In genomic region chr16:75726390-75726789, GRCh38 we compare ENCODE assay signal across 42 cellular contexts. TPM values are rescaled to one million over a fixed set of nuclear protein-coding genes. Genes with fewer than 3 reads are reported as not detected.
"Had no signal": no experiment of that assay in that cellular context is flagged by ENCODE, and none has a peak within 500 bp of the region (broad histone marks: within the 10 kb centered on the region; RNA-seq: fewer than 3 reads in every experiment).

TSS of gene CPHXL (minus strand) at chr16:75726490. CDS start at chr16:75726442, 48 bp downstream.

- ATAC-seq: activated CD4-positive, alpha-beta T cell treated with anti-CD3 and anti-CD28 coated beads for 36 hours; activated CD4-positive, CD25-positive, alpha-beta regulatory T cell treated with anti-CD3 and anti-CD28 coated beads, Interleukin-2, amount 50 U/mL, for 24 hours; activated CD8-positive, alpha-beta memory T cell treated with anti-CD3 and anti-CD28 coated beads, Interleukin-2, amount 10 ng/mL, durations not matched to agents 7 days and 5 days; activated CD8-positive, alpha-beta T cell treated with anti-CD3 and anti-CD28 coated beads, Interleukin-2, amount 10 ng/mL, durations not matched to agents 7 days and 5 days; activated naive CD8-positive, alpha-beta T cell treated with anti-CD3 and anti-CD28 coated beads, Interleukin-2, amount 50 U/mL, for 24 hours; WTC11 had no signal

- H3K27me3 ChIP-seq: ascending aorta, cardiac muscle cell had no signal

- H3K4me3 Mint-ChIP-seq: activated CD4-positive, alpha-beta memory T cell treated with anti-CD3 and anti-CD28 coated beads, Interleukin-2, amount 10 ng/mL, durations not matched to agents 7 days and 5 days; activated CD4-positive, alpha-beta T cell treated with anti-CD3 and anti-CD28 coated beads for 36 hours; activated CD4-positive, alpha-beta T cell treated with anti-CD3 and anti-CD28 coated beads, Interleukin-2, amount 10 ng/mL, durations not matched to agents 7 days and 5 days; activated CD8-positive, alpha-beta memory T cell treated with anti-CD3 and anti-CD28 coated beads, Interleukin-2, amount 10 ng/mL, durations not matched to agents 7 days and 5 days; activated CD8-positive, alpha-beta T cell treated with anti-CD3 and anti-CD28 coated beads, Interleukin-2, amount 10 ng/mL, durations not matched to agents 7 days and 5 days; activated naive CD4-positive, alpha-beta T cell treated with anti-CD3 and anti-CD28 coated beads, Interleukin-2, amount 10 ng/mL, durations not matched to agents 7 days and 5 days; activated naive CD4-positive, alpha-beta T cell treated with anti-CD3 and anti-CD28 coated beads, Interleukin-2, amount 50 U/mL, for 24 hours; activated naive CD8-positive, alpha-beta T cell; activated naive CD8-positive, alpha-beta T cell treated with anti-CD3 and anti-CD28 coated beads, Interleukin-2, amount 10 ng/mL, durations not matched to agents 7 days and 5 days; activated naive CD8-positive, alpha-beta T cell treated with anti-CD3 and anti-CD28 coated beads, Interleukin-2, amount 50 U/mL, for 24 hours; activated T-cell treated with anti-CD3 and anti-CD28 coated beads, Interleukin-2, amount 50 U/mL, for 24 hours; brain; central memory CD8-positive, alpha-beta T cell; T-helper 1 cell treated with Interleukin-12 subunit alpha and Interleukin-12 subunit beta and Interleukin-4 antibody, amounts not matched to agents 30 μg/mL and 1 μg/mL, for 36 hours; T-helper 2 cell treated with Interferon-gamma antibody and Interleukin-4, amounts not matched to agents 5 μg/mL and 100 μg/mL, for 36 hours; WTC11 had no signal

- FAIRE-seq: bronchial epithelial cell, TTC549 had no signal

- DNase-seq: activated CD4-positive, alpha-beta memory T cell treated with anti-CD3 and anti-CD28 coated beads, Interleukin-2, amount 10 ng/mL, durations not matched to agents 7 days and 5 days; activated CD4-positive, alpha-beta T cell treated with anti-CD3 and anti-CD28 coated beads for 1 hour; activated CD4-positive, alpha-beta T cell treated with anti-CD3 and anti-CD28 coated beads for 36 hours; activated CD4-positive, alpha-beta T cell treated with anti-CD3 and anti-CD28 coated beads for 48 hours; activated CD4-positive, alpha-beta T cell treated with anti-CD3 and anti-CD28 coated beads, Interleukin-2, amount 10 ng/mL, durations not matched to agents 7 days and 5 days; activated CD4-positive, alpha-beta T cell treated with anti-CD3 and anti-CD28 coated beads, Interleukin-2, amount 50 U/mL, for 48 hours; activated CD4-positive, CD25-positive, alpha-beta regulatory T cell; activated CD8-positive, alpha-beta memory T cell treated with anti-CD3 and anti-CD28 coated beads for 24 hours; activated CD8-positive, alpha-beta memory T cell treated with anti-CD3 and anti-CD28 coated beads, Interleukin-2, amount 10 ng/mL, durations not matched to agents 7 days and 5 days; activated CD8-positive, alpha-beta memory T cell treated with anti-CD3 and anti-CD28 coated beads, Interleukin-2, amount 50 U/mL, for 48 hours; activated CD8-positive, alpha-beta T cell treated with anti-CD3 and anti-CD28 coated beads, Interleukin-2, amount 10 ng/mL, durations not matched to agents 7 days and 5 days; activated effector memory CD4-positive, alpha-beta T cell treated with Interleukin-2 at 50 U/mL for 16 hours; activated gamma-delta T cell; activated naive CD4-positive, alpha-beta T cell treated with anti-CD3 and anti-CD28 coated beads, Interleukin-2, amount 10 ng/mL, durations not matched to agents 7 days and 5 days; activated naive CD4-positive, alpha-beta T cell treated with Interleukin-2 at 50 U/mL for 16 hours; activated naive CD8-positive, alpha-beta T cell treated with anti-CD3 and anti-CD28 coated beads, Interleukin-2, amount 10 ng/mL, durations not matched to agents 7 days and 5 days; activated naive CD8-positive, alpha-beta T cell treated with anti-CD3 and anti-CD28 coated beads, Interleukin-2, amount 50 U/mL, for 24 hours; activated T-cell treated with anti-CD3 and anti-CD28 coated beads, Interleukin-2, amount 50 U/mL, for 24 hours; activated T-cell treated with anti-CD3 and anti-CD28 coated beads, Interleukin-2, amount 50 U/mL, for 48 hours; amygdala; anterior cingulate cortex; caudate nucleus; cerebellar nuclear complex; T-helper 1 cell; T-helper 2 cell; T-helper 9 cell had no signal

- H3K27ac Mint-ChIP-seq: activated CD4-positive, alpha-beta memory T cell treated with anti-CD3 and anti-CD28 coated beads, Interleukin-2, amount 10 ng/mL, durations not matched to agents 7 days and 5 days; activated CD4-positive, alpha-beta T cell treated with anti-CD3 and anti-CD28 coated beads for 36 hours; activated CD4-positive, alpha-beta T cell treated with anti-CD3 and anti-CD28 coated beads, Interleukin-2, amount 10 ng/mL, durations not matched to agents 7 days and 5 days; activated CD8-positive, alpha-beta memory T cell treated with anti-CD3 and anti-CD28 coated beads, Interleukin-2, amount 10 ng/mL, durations not matched to agents 7 days and 5 days; activated CD8-positive, alpha-beta T cell treated with anti-CD3 and anti-CD28 coated beads, Interleukin-2, amount 10 ng/mL, durations not matched to agents 7 days and 5 days; activated naive CD4-positive, alpha-beta T cell treated with anti-CD3 and anti-CD28 coated beads, Interleukin-2, amount 10 ng/mL, durations not matched to agents 7 days and 5 days; activated naive CD4-positive, alpha-beta T cell treated with anti-CD3 and anti-CD28 coated beads, Interleukin-2, amount 50 U/mL, for 24 hours; activated naive CD8-positive, alpha-beta T cell; activated naive CD8-positive, alpha-beta T cell treated with anti-CD3 and anti-CD28 coated beads, Interleukin-2, amount 10 ng/mL, durations not matched to agents 7 days and 5 days; activated naive CD8-positive, alpha-beta T cell treated with anti-CD3 and anti-CD28 coated beads, Interleukin-2, amount 50 U/mL, for 24 hours; activated T-cell treated with anti-CD3 and anti-CD28 coated beads, Interleukin-2, amount 50 U/mL, for 24 hours; activated T-helper 2 cell treated with anti-CD3 and anti-CD28 coated beads, Interferon-gamma antibody, Interleukin-2, Interleukin-4, amounts not matched to agents 10 μg/mL and 5 μg/mL and 100 μg/mL, durations not matched to agents 14 hours and 24 hours and 36 hours; brain; T-helper 1 cell treated with Interleukin-12 subunit alpha and Interleukin-12 subunit beta and Interleukin-4 antibody, amounts not matched to agents 30 μg/mL and 1 μg/mL, for 36 hours; T-helper 2 cell treated with Interferon-gamma antibody and Interleukin-4, amounts not matched to agents 5 μg/mL and 100 μg/mL, for 36 hours; WTC11 had no signal

- H3K36me3 Mint-ChIP-seq: activated CD8-positive, alpha-beta memory T cell treated with anti-CD3 and anti-CD28 coated beads, Interleukin-2, amount 10 ng/mL, durations not matched to agents 7 days and 5 days; activated naive CD4-positive, alpha-beta T cell treated with anti-CD3 and anti-CD28 coated beads, Interleukin-2, amount 10 ng/mL, durations not matched to agents 7 days and 5 days; activated naive CD4-positive, alpha-beta T cell treated with anti-CD3 and anti-CD28 coated beads, Interleukin-2, amount 50 U/mL, for 24 hours; activated naive CD8-positive, alpha-beta T cell; activated naive CD8-positive, alpha-beta T cell treated with anti-CD3 and anti-CD28 coated beads, Interleukin-2, amount 10 ng/mL, durations not matched to agents 7 days and 5 days; brain had no signal

- H3K9me3 ChIP-seq: ascending aorta had no signal

- H3K4me3 ChIP-seq: ascending aorta, cardiac muscle cell had no signal

- H3K36me3 ChIP-seq: ascending aorta, cardiac muscle cell had no signal

- H3K4me1 ChIP-seq: ascending aorta had no signal

- H3K27me3 Mint-ChIP-seq: activated CD4-positive, alpha-beta T cell treated with anti-CD3 and anti-CD28 coated beads for 36 hours; activated CD8-positive, alpha-beta memory T cell treated with anti-CD3 and anti-CD28 coated beads, Interleukin-2, amount 10 ng/mL, durations not matched to agents 7 days and 5 days; activated naive CD4-positive, alpha-beta T cell treated with anti-CD3 and anti-CD28 coated beads, Interleukin-2, amount 10 ng/mL, durations not matched to agents 7 days and 5 days; activated naive CD4-positive, alpha-beta T cell treated with anti-CD3 and anti-CD28 coated beads, Interleukin-2, amount 50 U/mL, for 24 hours; activated naive CD8-positive, alpha-beta T cell treated with anti-CD3 and anti-CD28 coated beads, Interleukin-2, amount 50 U/mL, for 24 hours; activated T-cell treated with anti-CD3 and anti-CD28 coated beads, Interleukin-2, amount 50 U/mL, for 24 hours; brain had no signal

- H3K27ac ChIP-seq: ascending aorta, cardiac muscle cell, VCaP had no signal

- H3K9me3 Mint-ChIP-seq: activated CD4-positive, alpha-beta memory T cell treated with anti-CD3 and anti-CD28 coated beads, Interleukin-2, amount 10 ng/mL, durations not matched to agents 7 days and 5 days; activated CD4-positive, alpha-beta T cell treated with anti-CD3 and anti-CD28 coated beads, Interleukin-2, amount 10 ng/mL, durations not matched to agents 7 days and 5 days; activated naive CD4-positive, alpha-beta T cell treated with anti-CD3 and anti-CD28 coated beads, Interleukin-2, amount 10 ng/mL, durations not matched to agents 7 days and 5 days; activated naive CD4-positive, alpha-beta T cell treated with anti-CD3 and anti-CD28 coated beads, Interleukin-2, amount 50 U/mL, for 24 hours; activated naive CD8-positive, alpha-beta T cell treated with anti-CD3 and anti-CD28 coated beads, Interleukin-2, amount 10 ng/mL, durations not matched to agents 7 days and 5 days; activated naive CD8-positive, alpha-beta T cell treated with anti-CD3 and anti-CD28 coated beads, Interleukin-2, amount 50 U/mL, for 24 hours; activated T-cell treated with anti-CD3 and anti-CD28 coated beads, Interleukin-2, amount 50 U/mL, for 24 hours; activated T-helper 2 cell treated with anti-CD3 and anti-CD28 coated beads, Interferon-gamma antibody, Interleukin-2, Interleukin-4, amounts not matched to agents 10 μg/mL and 5 μg/mL and 100 μg/mL, durations not matched to agents 14 hours and 24 hours and 36 hours; central memory CD8-positive, alpha-beta T cell; T-helper 1 cell treated with Interleukin-12 subunit alpha and Interleukin-12 subunit beta and Interleukin-4 antibody, amounts not matched to agents 30 μg/mL and 1 μg/mL, for 36 hours; T-helper 2 cell treated with Interferon-gamma antibody and Interleukin-4, amounts not matched to agents 5 μg/mL and 100 μg/mL, for 36 hours had no signal

- H3K4me1 Mint-ChIP-seq: activated CD4-positive, alpha-beta memory T cell treated with anti-CD3 and anti-CD28 coated beads, Interleukin-2, amount 10 ng/mL, durations not matched to agents 7 days and 5 days; activated CD4-positive, alpha-beta T cell treated with anti-CD3 and anti-CD28 coated beads for 36 hours; activated CD4-positive, alpha-beta T cell treated with anti-CD3 and anti-CD28 coated beads, Interleukin-2, amount 10 ng/mL, durations not matched to agents 7 days and 5 days; activated CD8-positive, alpha-beta memory T cell treated with anti-CD3 and anti-CD28 coated beads, Interleukin-2, amount 10 ng/mL, durations not matched to agents 7 days and 5 days; activated naive CD4-positive, alpha-beta T cell treated with anti-CD3 and anti-CD28 coated beads, Interleukin-2, amount 10 ng/mL, durations not matched to agents 7 days and 5 days; activated naive CD4-positive, alpha-beta T cell treated with anti-CD3 and anti-CD28 coated beads, Interleukin-2, amount 50 U/mL, for 24 hours; activated naive CD8-positive, alpha-beta T cell treated with anti-CD3 and anti-CD28 coated beads, Interleukin-2, amount 10 ng/mL, durations not matched to agents 7 days and 5 days; activated naive CD8-positive, alpha-beta T cell treated with anti-CD3 and anti-CD28 coated beads, Interleukin-2, amount 50 U/mL, for 24 hours; brain; central memory CD8-positive, alpha-beta T cell; WTC11 had no signal

RNA-seq across cellular contexts. Expression of gene CPHXL, which starts in this region (rescaled TPM):
- total RNA-seq: activated CD4-positive, alpha-beta memory T cell treated with anti-CD3 and anti-CD28 coated beads, Interleukin-2, amount 10 ng/mL, durations not matched to agents 7 days and 5 days; activated CD4-positive, alpha-beta T cell treated with anti-CD3 and anti-CD28 coated beads for 36 hours; activated CD4-positive, alpha-beta T cell treated with anti-CD3 and anti-CD28 coated beads, Interleukin-2, amount 10 ng/mL, durations not matched to agents 7 days and 5 days; activated CD8-positive, alpha-beta memory T cell treated with anti-CD3 and anti-CD28 coated beads, Interleukin-2, amount 10 ng/mL, durations not matched to agents 7 days and 5 days; activated CD8-positive, alpha-beta T cell treated with anti-CD3 and anti-CD28 coated beads, Interleukin-2, amount 10 ng/mL, durations not matched to agents 7 days and 5 days; activated naive CD8-positive, alpha-beta T cell treated with anti-CD3 and anti-CD28 coated beads, Interleukin-2, amount 10 ng/mL, durations not matched to agents 7 days and 5 days; activated T-helper 2 cell treated with anti-CD3 and anti-CD28 coated beads, Interferon-gamma antibody, Interleukin-2, Interleukin-4, amounts not matched to agents 10 μg/mL and 5 μg/mL and 100 μg/mL, durations not matched to agents 14 hours and 24 hours and 36 hours; ascending aorta; bronchial epithelial cell; cardiac muscle cell; chondrocyte; WTC11 had no signal
- polyA plus RNA-seq: adipose tissue, cardiac muscle cell had no signal
